13 cellular contexts compared by ENCODE assay signal in the genomic region with DNA sequence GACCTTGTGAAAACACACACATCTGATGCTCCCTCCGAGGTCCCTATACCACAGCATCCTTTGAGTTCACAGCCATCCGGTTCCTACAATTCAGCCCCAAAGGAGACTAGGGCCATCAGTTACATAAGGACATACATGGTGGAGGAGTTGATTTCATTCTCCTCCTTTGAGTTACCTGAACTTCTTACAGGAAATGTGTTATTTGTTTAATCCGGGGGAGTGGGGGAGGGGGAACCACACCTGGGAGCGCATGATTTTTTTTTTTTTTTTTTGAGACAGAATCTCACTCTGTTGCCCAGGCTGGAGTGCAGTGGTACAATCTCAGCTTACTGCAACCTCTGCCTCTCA. TPM values are rescaled to one million over a fixed set of nuclear protein-coding genes. Genes with fewer than 3 reads are reported as not detected.
DNase-seq lines count a peak whose midpoint lies in the region; ATAC-seq and TF ChIP-seq lines count a peak whose summit lies in the region.
"Had no signal": no experiment of that assay in that cellular context is flagged by ENCODE, and none has a peak within 500 bp of the region (broad histone marks: within the 10 kb centered on the region; RNA-seq: fewer than 3 reads in every experiment).

No MANE protein-coding gene starts in this region.

- H3K36me3 Mint-ChIP-seq in T-cell (peaks cover 61% of the 10 kb centered on the region), nephron (ENCODE audit: low read depth) (no peaks in the 10 kb centered on the region)

- TF ChIP-seq CTCF in nephron (IDR thresholded peaks at IDR 0.05; ENCODE audit: unreplicated experiment in 3 of 3) (no peak), heart right ventricle (IDR thresholded peaks at IDR 0.05) (no peak), GM13977 (IDR thresholded peaks at IDR 0.05; ENCODE audit: extremely low read depth, insufficient read depth, missing control alignments) (no peak), ovary (IDR thresholded peaks at IDR 0.05) (no peak)

- H3K27me3 ChIP-seq in heart right ventricle (no peaks in the 10 kb centered on the region), ovary (no peaks in the 10 kb centered on the region)

- peak overlapping the region; percentile 57 to 80 (median 68) for H3K4me3 Mint-ChIP-seq in T-cell
- no peak overlapping the region for H3K4me3 Mint-ChIP-seq in nephron
- H3K4me3 Mint-ChIP-seq: endodermal cell had no signal

- H3K4me1 ChIP-seq in heart right ventricle (peaks cover 0 to 82% (median 0%) of the 10 kb centered on the region in 9 donors), ovary (ENCODE audit: insufficient read depth) (no peaks in the 10 kb centered on the region)

- POLR2A ChIA-PET in T-cell (lab: Charles Lee) = interaction anchor here in 1 of 2 donors (0.6 kb wide), 3 partner anchors 9 to 405 kb away, joined by 3 to 7 read pairs (median 3); no protein-coding TSS in a partner anchor

- H3K27ac Mint-ChIP-seq in T-cell (peak overlapping the region; percentile 97 to 98), nephron (peak overlapping the region; percentile 80 to 96 (median 88))
- H3K27ac Mint-ChIP-seq: endodermal cell had no signal

- H3K9me3 ChIP-seq in heart right ventricle = no peaks in the 10 kb centered on the region
- no peaks in the 10 kb centered on the region for H3K9me3 ChIP-seq in ovary
- H3K9me3 ChIP-seq: thoracic aorta had no signal

- no peaks in the 10 kb centered on the region for H3K27me3 Mint-ChIP-seq in T-cell
- peaks cover 4% of the 10 kb centered on the region for H3K27me3 Mint-ChIP-seq in nephron (ENCODE audit: low read depth)

- DNase-seq in T-cell = peak in 8 of 34 experiments; percentile 23 to 56 (median 39)
- no peak for DNase-seq in heart right ventricle
- no peak for DNase-seq in GM13977 (ENCODE audit: low spot score)
- no peak for DNase-seq in ovary
- DNase-seq: activated effector memory CD4-positive, alpha-beta T cell treated with Interleukin-2 at 50 U/mL for 16 hours; endodermal cell; H7; Kasumi-1; NCI-H526 had no signal

- TF ChIP-seq POLR2A in ovary (IDR thresholded peaks at IDR 0.05) = no peak

- CTCF ChIA-PET in T-cell (lab: Charles Lee) = interaction anchor here in 1 of 2 donors (0.9 kb wide), 1 partner anchor 21 kb away, joined by 5 read pairs; no protein-coding TSS in a partner anchor

- peaks cover 98 to 100% (median 98%) of the 10 kb centered on the region in 3 donors for H3K4me1 Mint-ChIP-seq in T-cell
- no peaks in the 10 kb centered on the region for H3K4me1 Mint-ChIP-seq in nephron

- H3K27ac ChIP-seq in heart right ventricle (peak overlapping the region in 1 of 10 donors; percentile 76), ovary (no peak overlapping the region)
- H3K27ac ChIP-seq: thoracic aorta had no signal

- H3K9me3 Mint-ChIP-seq in T-cell (no peaks in the 10 kb centered on the region), nephron (no peaks in the 10 kb centered on the region)
- H3K9me3 Mint-ChIP-seq: endodermal cell had no signal

- H3K4me3 ChIP-seq in heart right ventricle (no peak overlapping the region), ovary (no peak overlapping the region)
- H3K4me3 ChIP-seq: thoracic aorta had no signal

- in situ Hi-C loops in GM13977 (cut with MboI; ENCODE audit: low pct_unique_long_range_greater_than_20kb, low sequenced_read_pairs, unreplicated experiment) = no loop called here

- H3K36me3 ChIP-seq in heart right ventricle = no peaks in the 10 kb centered on the region
- H3K36me3 ChIP-seq in ovary = no peaks in the 10 kb centered on the region
- H3K36me3 ChIP-seq: thoracic aorta had no signal

- 90 to 91% methylated on average over 4 of the region's 4 CpGs for WGBS in heart right ventricle, 2 donors
- 84 to 91% (median 90%) methylated on average over 4 of the region's 4 CpGs for WGBS in ovary, 3 donors

- TF ChIP-seq EP300 in ovary (IDR thresholded peaks at IDR 0.05) = no peak

- intact Hi-C loops in heart right ventricle (cut with DNase I) (loop anchor here in 1 of 10 donors (5.0 kb wide), 1 partner anchor 70 kb away; no protein-coding TSS in a partner anchor), ovary (cut with DNase I) (no loop called here)

- ATAC-seq in GM19395 (IDR thresholded peaks at IDR 0.05; ENCODE audit: unreplicated experiment) = peak; percentile 22
- peak; percentile 6 for ATAC-seq in HG02610 (IDR thresholded peaks at IDR 0.05; ENCODE audit: unreplicated experiment)
- peak; percentile 13 to 33 (median 25) for ATAC-seq in T-cell (replicated peaks in 1 of 4)
- no peak for ATAC-seq in heart right ventricle

RNA-seq across cellular contexts. Expression of a gene that starts 30.7 kb away (rescaled TPM):
- total RNA-seq in T-cell (100 to 1,000 TPM; 347 to 585 (median 434) TPM), heart right ventricle (10 to 100 TPM; 16.2 to 51.0 (median 21.3) TPM), ovary (10 to 100 TPM; 11.1 to 27.2 (median 17.9) TPM)
- polyA plus RNA-seq in heart right ventricle (1 to 10 TPM; 2.3 to 8.9 TPM), ovary (10 to 100 TPM in 1 of 2 donors, 1 to 10 TPM in 1; 6.0 to 10.4 TPM)

Comparison
In these comparisons a context has a peak if more than half of its experiments do, and no peak if none do; other contexts are left out.
1. ATAC-seq: peak in GM19395 (single experiment), HG02610 (single experiment) and T-cell (4 of 4); none in heart right ventricle (0 of 8).
2. H3K4me3 Mint-ChIP-seq: peak in T-cell (3 of 3); none in nephron (0 of 3).
3. RNA of a gene that starts 30.7 kb away (total RNA-seq): 347 to 585 TPM in T-cell; 16.2 to 51.0 TPM in heart right ventricle and 11.1 to 27.2 TPM in ovary; every median in the first group is over 4 times any median in the second.